In the genomic region with DNA sequence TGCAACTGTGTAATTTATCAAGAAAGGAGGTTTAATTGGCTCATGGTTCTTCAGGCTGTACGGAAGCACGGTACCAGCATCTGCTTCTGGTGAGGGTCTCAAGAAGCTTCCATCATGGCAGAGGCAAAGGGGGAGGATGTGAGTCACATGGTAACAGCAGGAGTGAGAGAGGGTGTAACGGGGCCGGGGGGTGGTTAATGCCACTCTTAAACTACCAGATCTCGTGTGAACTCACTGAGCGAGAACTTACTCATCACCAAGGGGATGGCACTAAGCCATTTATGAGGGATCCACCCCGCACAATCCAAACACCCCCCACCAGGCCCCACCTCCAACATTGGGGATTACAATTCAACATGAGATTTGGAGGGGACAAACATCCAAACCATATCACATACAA, we compare ENCODE assay signal across 1 cellular context.
TF ChIP-seq lines count a peak whose summit lies in the region.

No MANE protein-coding gene starts in this region.

TF ChIP-seq in HCT116, 20 proteins besides CTCF, POLR2A, EP300 and RAD21 (continued from another document):
- TF ChIP-seq CBX3 (IDR thresholded peaks at IDR 0.05; ENCODE audit: low read depth) = no peak
- no peak for TF ChIP-seq TCF7L2 (IDR thresholded peaks at IDR 0.05; ENCODE audit: borderline replicate concordance, extremely low read depth, insufficient read depth, insufficient read length)
- TF ChIP-seq SIN3A (IDR thresholded peaks at IDR 0.05; ENCODE audit: low read depth) = no peak
- no peak for TF ChIP-seq SRF (IDR thresholded peaks at IDR 0.05; ENCODE audit: low read depth)
- no peak for TF ChIP-seq ZFX (IDR thresholded peaks at IDR 0.05)
- TF ChIP-seq, protein P1, sequence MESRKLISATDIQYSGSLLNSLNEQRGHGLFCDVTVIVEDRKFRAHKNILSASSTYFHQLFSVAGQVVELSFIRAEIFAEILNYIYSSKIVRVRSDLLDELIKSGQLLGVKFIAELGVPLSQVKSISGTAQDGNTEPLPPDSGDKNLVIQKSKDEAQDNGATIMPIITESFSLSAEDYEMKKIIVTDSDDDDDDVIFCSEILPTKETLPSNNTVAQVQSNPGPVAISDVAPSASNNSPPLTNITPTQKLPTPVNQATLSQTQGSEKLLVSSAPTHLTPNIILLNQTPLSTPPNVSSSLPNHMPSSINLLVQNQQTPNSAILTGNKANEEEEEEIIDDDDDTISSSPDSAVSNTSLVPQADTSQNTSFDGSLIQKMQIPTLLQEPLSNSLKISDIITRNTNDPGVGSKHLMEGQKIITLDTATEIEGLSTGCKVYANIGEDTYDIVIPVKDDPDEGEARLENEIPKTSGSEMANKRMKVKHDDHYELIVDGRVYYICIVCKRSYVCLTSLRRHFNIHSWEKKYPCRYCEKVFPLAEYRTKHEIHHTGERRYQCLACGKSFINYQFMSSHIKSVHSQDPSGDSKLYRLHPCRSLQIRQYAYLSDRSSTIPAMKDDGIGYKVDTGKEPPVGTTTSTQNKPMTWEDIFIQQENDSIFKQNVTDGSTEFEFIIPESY (IDR thresholded peaks at IDR 0.05; ENCODE audit: extremely low read depth, insufficient replicate concordance, low read length) = no peak
- no peak for TF ChIP-seq ZNF274 (IDR thresholded peaks at IDR 0.05; ENCODE audit: low read depth, low read length)
- TF ChIP-seq CEBPB (IDR thresholded peaks at IDR 0.05; ENCODE audit: low read depth) = no peak
- TF ChIP-seq, protein P2, sequence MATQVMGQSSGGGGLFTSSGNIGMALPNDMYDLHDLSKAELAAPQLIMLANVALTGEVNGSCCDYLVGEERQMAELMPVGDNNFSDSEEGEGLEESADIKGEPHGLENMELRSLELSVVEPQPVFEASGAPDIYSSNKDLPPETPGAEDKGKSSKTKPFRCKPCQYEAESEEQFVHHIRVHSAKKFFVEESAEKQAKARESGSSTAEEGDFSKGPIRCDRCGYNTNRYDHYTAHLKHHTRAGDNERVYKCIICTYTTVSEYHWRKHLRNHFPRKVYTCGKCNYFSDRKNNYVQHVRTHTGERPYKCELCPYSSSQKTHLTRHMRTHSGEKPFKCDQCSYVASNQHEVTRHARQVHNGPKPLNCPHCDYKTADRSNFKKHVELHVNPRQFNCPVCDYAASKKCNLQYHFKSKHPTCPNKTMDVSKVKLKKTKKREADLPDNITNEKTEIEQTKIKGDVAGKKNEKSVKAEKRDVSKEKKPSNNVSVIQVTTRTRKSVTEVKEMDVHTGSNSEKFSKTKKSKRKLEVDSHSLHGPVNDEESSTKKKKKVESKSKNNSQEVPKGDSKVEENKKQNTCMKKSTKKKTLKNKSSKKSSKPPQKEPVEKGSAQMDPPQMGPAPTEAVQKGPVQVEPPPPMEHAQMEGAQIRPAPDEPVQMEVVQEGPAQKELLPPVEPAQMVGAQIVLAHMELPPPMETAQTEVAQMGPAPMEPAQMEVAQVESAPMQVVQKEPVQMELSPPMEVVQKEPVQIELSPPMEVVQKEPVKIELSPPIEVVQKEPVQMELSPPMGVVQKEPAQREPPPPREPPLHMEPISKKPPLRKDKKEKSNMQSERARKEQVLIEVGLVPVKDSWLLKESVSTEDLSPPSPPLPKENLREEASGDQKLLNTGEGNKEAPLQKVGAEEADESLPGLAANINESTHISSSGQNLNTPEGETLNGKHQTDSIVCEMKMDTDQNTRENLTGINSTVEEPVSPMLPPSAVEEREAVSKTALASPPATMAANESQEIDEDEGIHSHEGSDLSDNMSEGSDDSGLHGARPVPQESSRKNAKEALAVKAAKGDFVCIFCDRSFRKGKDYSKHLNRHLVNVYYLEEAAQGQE (IDR thresholded peaks at IDR 0.05; ENCODE audit: low read depth) = no peak
- TF ChIP-seq YY1 (IDR thresholded peaks at IDR 0.05; ENCODE audit: extremely low read depth, insufficient replicate concordance, low read depth, low read length) = no peak
- TF ChIP-seq, protein P3, sequence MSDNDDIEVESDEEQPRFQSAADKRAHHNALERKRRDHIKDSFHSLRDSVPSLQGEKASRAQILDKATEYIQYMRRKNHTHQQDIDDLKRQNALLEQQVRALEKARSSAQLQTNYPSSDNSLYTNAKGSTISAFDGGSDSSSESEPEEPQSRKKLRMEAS (IDR thresholded peaks at IDR 0.05) = no peak
